27 cellular contexts compared by ENCODE assay signal in genomic region chr1:21820597-21821232, GRCh38. TPM values are rescaled to one million over a fixed set of nuclear protein-coding genes. Genes with fewer than 3 reads are reported as not detected.
A peak's percentile ranks its signal among the peaks of the same experiment; 100 is the strongest.
DNase-seq lines count a peak whose midpoint lies in the region; FAIRE-seq and TF ChIP-seq lines count a peak whose summit lies in the region.
"Had no signal": no experiment of that assay in that cellular context is flagged by ENCODE, and none has a peak within 500 bp of the region (broad histone marks: within the 10 kb centered on the region; RNA-seq: fewer than 3 reads in every experiment).

No MANE protein-coding gene starts in this region.

- H3K4me1 ChIP-seq in endothelial cell of umbilical vein (ENCODE audit: control insufficient read depth, extremely low read depth, insufficient read depth, low read length), result peaks cover 25% of the 10 kb centered on the region
- H3K4me1 ChIP-seq in neuronal stem cell (ENCODE audit: control insufficient read depth in 2 of 2, insufficient read depth in 1 of 2, low read depth in 1 of 2, low read length in 2 of 2), result peaks cover 2 to 4% of the 10 kb centered on the region in 2 donors
- H3K4me1 ChIP-seq: SJSA1 had no signal

- WGBS in neuronal stem cell (ENCODE audit: extremely low coverage in 2 of 2, insufficient read length in 2 of 2, insufficient replicate concordance in 1 of 2), 2 donors, result no CpG with 5 or more reads among the region's 9 CpGs

- POLR2A ChIA-PET in RWPE1 (lab: Yijun Ruan, JAX; ENCODE audit: low non-redundant PET), result no interaction called here
- POLR2A ChIA-PET in endothelial cell of umbilical vein (lab: Charles Lee), result no interaction called here

- no peak overlapping the region for H2BK5ac ChIP-seq in neuronal stem cell (ENCODE audit: low read length)

- no peaks in the 10 kb centered on the region for H4K20me1 ChIP-seq in endothelial cell of umbilical vein (replicated peaks; ENCODE audit: control insufficient read depth, extremely low read depth, insufficient read depth, low read length)

- no peak for TF ChIP-seq CTCF in HFFc6 (IDR thresholded peaks at IDR 0.05)
- no peak for TF ChIP-seq CTCF in RWPE1 (conservative IDR thresholded peaks at IDR 0.05; ENCODE audit: low read depth)
- TF ChIP-seq CTCF in endothelial cell of umbilical vein (IDR thresholded peaks at IDR 0.05; ENCODE audit: extremely low read depth in 1 of 2, insufficient read depth in 1 of 2, low read depth in 1 of 2, low read length in 2 of 2), result no peak

- intact Hi-C loops in endothelial cell of umbilical vein (cut with micrococcal nuclease), result no loop called here

- H3K9me3 ChIP-seq in endothelial cell of umbilical vein (replicated peaks; ENCODE audit: control insufficient read depth, insufficient read depth, low read length) (no peaks in the 10 kb centered on the region), neuronal stem cell (replicated peaks in 1 of 2; ENCODE audit: control insufficient read depth in 2 of 2, insufficient read depth in 1 of 2, low read depth in 1 of 2, low read length in 2 of 2) (no peaks in the 10 kb centered on the region)
- H3K9me3 ChIP-seq: SJSA1 had no signal

- CTCF ChIA-PET in RWPE1 (lab: Yijun Ruan, JAX) (no interaction called here), endothelial cell of umbilical vein (lab: Charles Lee) (no interaction called here)

- H2BK120ac ChIP-seq in neuronal stem cell (ENCODE audit: low read depth, low read length), result no peak overlapping the region

- H3K4me2 ChIP-seq in endothelial cell of umbilical vein (ENCODE audit: insufficient read depth, low read length) (no peak overlapping the region), neuronal stem cell (ENCODE audit: insufficient read depth, low read length, poor library complexity, severe bottlenecking) (no peak overlapping the region)
- H3K4me2 ChIP-seq: GM23338 had no signal

- TF ChIP-seq POLR2A in endothelial cell of umbilical vein (IDR thresholded peaks at IDR 0.05; ENCODE audit: low read depth, low read length), result peak; percentile 40

- DNase-seq in HFFc6, result no peak
- no peak for DNase-seq in RWPE1 (ENCODE audit: low spot score)
- no peak for DNase-seq in endothelial cell of umbilical vein (ENCODE audit: low read depth, low spot score)
- no peak for DNase-seq in neuronal stem cell (ENCODE audit: low spot score)
- no peak for DNase-seq in NCI-H1417 treated with DMSO at 0.1 percent for 48 hours (lab: John Stamatoyannopoulos, UW)
- DNase-seq in DMS 273 treated with DMSO at 0.1 percent for 48 hours (lab: John Stamatoyannopoulos, UW), result no peak
- DNase-seq in frontal cortex (ENCODE audit: low spot score in 2 of 2), result no peak
- DNase-seq in AG08395 (ENCODE audit: low spot score), result no peak
- DNase-seq: HCEC 1CT; MV-4-11; NCI-H1105; NCI-H146; NCI-H2029; NCI-H446 treated with DMSO at 0.1 percent for 48 hours; NCI-H526; NCI-H82; NK-92 treated with Interleukin-12 subunit alpha and Interleukin-12 subunit beta, amount 100 ng/mL, for 24 hours; PC-3; Right ventricle myocardium superior had no signal

- dilution Hi-C loops in endothelial cell of umbilical vein (cut with MboI; ENCODE audit: extremely low pct_ligation_motif_present, low sequenced_read_pairs), result no loop called here

- H3K14ac ChIP-seq in neuronal stem cell (ENCODE audit: low read length), result no peak overlapping the region

- no peaks in the 10 kb centered on the region for H3K79me2 ChIP-seq in endothelial cell of umbilical vein (ENCODE audit: control insufficient read depth, insufficient read depth, low read length)

- no peak overlapping the region for H3K18ac ChIP-seq in neuronal stem cell (ENCODE audit: low read length)

- H3K9me1 ChIP-seq in endothelial cell of umbilical vein (replicated peaks; ENCODE audit: control insufficient read depth, extremely low read depth, insufficient read depth, low read length), result no peaks in the 10 kb centered on the region

- H3K9ac ChIP-seq in endothelial cell of umbilical vein (replicated peaks; ENCODE audit: extremely low read depth, insufficient read depth, low read length) (no peak overlapping the region), neuronal stem cell (ENCODE audit: low read depth, low read length, poor library complexity) (no peak overlapping the region)

- H3K23ac ChIP-seq in neuronal stem cell (ENCODE audit: low read depth, low read length, poor library complexity), result no peak overlapping the region

- H3K27ac Mint-ChIP-seq in HFFc6, result no peak overlapping the region; the same call in 1 of the 2 replicates
- H3K27ac Mint-ChIP-seq: GM23338 had no signal

- H3K27ac ChIP-seq in RWPE1, result peak overlapping the region; percentile 43
- no peak overlapping the region for H3K27ac ChIP-seq in endothelial cell of umbilical vein (ENCODE audit: insufficient read depth, low read depth, low read length)
- no peak overlapping the region for H3K27ac ChIP-seq in neuronal stem cell (replicated peaks; ENCODE audit: low read length)
- H3K27ac ChIP-seq: HL-60, SJSA1 had no signal

- H3K27me3 Mint-ChIP-seq in HFFc6 (ENCODE audit: insufficient read depth), result peaks cover 17% of the 10 kb centered on the region

- H4K91ac ChIP-seq in neuronal stem cell (ENCODE audit: low read depth, low read length, poor library complexity), result peak overlapping the region; percentile 30

- no peak overlapping the region for H3K4ac ChIP-seq in neuronal stem cell (ENCODE audit: low read length)

- no peak overlapping the region for H2BK12ac ChIP-seq in neuronal stem cell (ENCODE audit: low read length)

- H3K4me3 ChIP-seq in endothelial cell of umbilical vein (replicated peaks in 1 of 3; ENCODE audit: insufficient read depth in 1 of 3, low read depth in 1 of 3, low read length in 3 of 3), result no peak overlapping the region
- H3K4me3 ChIP-seq in neuronal stem cell (ENCODE audit: low read length in 2 of 2), result no peak overlapping the region
- H3K4me3 ChIP-seq: GM23338, SJSA1 had no signal

- peaks cover 26% of the 10 kb centered on the region for H3K4me1 Mint-ChIP-seq in HFFc6 (ENCODE audit: low read depth)

- H2AFZ ChIP-seq in endothelial cell of umbilical vein (ENCODE audit: low read depth, low read length) (no peak overlapping the region), neuronal stem cell (ENCODE audit: low read length) (no peak overlapping the region)
- H2AFZ ChIP-seq: GM23338 had no signal

- peak overlapping the region; percentile 37; the same call in 1 of the 2 replicates for H3K4me3 Mint-ChIP-seq in HFFc6
- H3K4me3 Mint-ChIP-seq: GM23338 had no signal

- peaks cover 30 to 48% of the 10 kb centered on the region in 2 experiments for H3K36me3 ChIP-seq in endothelial cell of umbilical vein (ENCODE audit: control insufficient read depth in 2 of 2, extremely low read depth in 1 of 2, insufficient read depth in 2 of 2, low read length in 2 of 2)
- peaks cover 8 to 27% of the 10 kb centered on the region in 2 donors for H3K36me3 ChIP-seq in neuronal stem cell (replicated peaks in 1 of 2; ENCODE audit: control insufficient read depth in 2 of 2, insufficient read depth in 2 of 2, low read length in 2 of 2)

- H2AK5ac ChIP-seq in neuronal stem cell (ENCODE audit: low read depth, low read length), result no peak overlapping the region

- FAIRE-seq in endothelial cell of umbilical vein (lab: Jason Lieb, UNC) (no peak), frontal cortex (lab: Jason Lieb, UNC) (no peak)
- FAIRE-seq: GM18507 had no signal

- H3K36me3 Mint-ChIP-seq in HFFc6 (ENCODE audit: low read depth), result peaks cover 37% of the 10 kb centered on the region

- H3K79me1 ChIP-seq in neuronal stem cell (ENCODE audit: low read depth, low read length), result peaks cover 5% of the 10 kb centered on the region

- H4K8ac ChIP-seq in neuronal stem cell (ENCODE audit: low read depth, low read length), result no peak overlapping the region

- H2BK15ac ChIP-seq in neuronal stem cell (ENCODE audit: low read length), result no peak overlapping the region

- no TSS peak for BruUV-seq in endothelial cell of umbilical vein (replicated peaks; lab: Mats Ljungman, UMichigan)

- no peaks in the 10 kb centered on the region for H3K27me3 ChIP-seq in endothelial cell of umbilical vein (ENCODE audit: control insufficient read depth in 2 of 2, insufficient read depth in 2 of 2, low read length in 2 of 2)
- no peaks in the 10 kb centered on the region for H3K27me3 ChIP-seq in neuronal stem cell (ENCODE audit: control insufficient read depth in 3 of 3, insufficient read depth in 3 of 3, low read depth in 1 of 3, low read length in 3 of 3)
- H3K27me3 ChIP-seq: SJSA1 had no signal

- H3K9me3 Mint-ChIP-seq in HFFc6, result no peaks in the 10 kb centered on the region; the same call in 1 of the 2 replicates
- H3K9me3 Mint-ChIP-seq: GM23338 had no signal

TF ChIP-seq in endothelial cell of umbilical vein, 7 proteins besides CTCF, POLR2A, EP300 and RAD21 (continues in another document):
- TF ChIP-seq JUN (IDR thresholded peaks at IDR 0.05; ENCODE audit: borderline replicate concordance, insufficient read depth, insufficient read length, low read depth) (no peak), POLR2AphosphoS5 (IDR thresholded peaks at IDR 0.05; ENCODE audit: insufficient read depth, low read depth, low read length) (peak; percentile 8)

RNA-seq across cellular contexts. Expression of gene LDLRAD2, which starts 8.7 kb away (rescaled TPM):
- under 1 TPM in 1 of 6 experiments, not detected in 5; 0.14 TPM for total RNA-seq in HFFc6 (2021; fragmentation: NEBNext Ultra II Directional; extraction: Animal tissue kit (Norgen Biotek cat#: 25700))
- total RNA-seq in endothelial cell of umbilical vein (0.42 and 0.44 TPM in 2 replicates), frontal cortex (not detected)
- polyA plus RNA-seq in endothelial cell of umbilical vein, result not detected in 2 replicates
- 0.01 and 0.04 TPM in 2 replicates for polyA plus RNA-seq in endothelial cell of umbilical vein (2011; cell fraction: cytosol; rRNA removed)
- 0.05 and 0.17 TPM in 2 replicates for polyA plus RNA-seq in endothelial cell of umbilical vein (2011; cell fraction: nucleus; rRNA removed)
- 141 and 334 TPM in 2 replicates for polyA plus RNA-seq in endothelial cell of umbilical vein (2012)
- not detected in 2 replicates for polyA minus RNA-seq in endothelial cell of umbilical vein
- polyA minus RNA-seq in endothelial cell of umbilical vein (2011; cell fraction: cytosol; rRNA and poly(A)+ RNA removed), result not detected
- not detected in 2 replicates for polyA minus RNA-seq in endothelial cell of umbilical vein (2011; cell fraction: nucleus; rRNA and poly(A)+ RNA removed)
- polyA plus RNA-seq in neuronal stem cell (2013, experiment 1 of 2), result 0.28 TPM
- 0.28 TPM for polyA plus RNA-seq in neuronal stem cell (2013, experiment 2 of 2)
- total RNA-seq: LHCN-M2, MCF 10A, PC-3, Right ventricle myocardium superior, RPMI7951, SJSA1 had no signal
- polyA plus RNA-seq: BJ had no signal

RNA-seq across cellular contexts. Expression of gene USP48, which starts 37.8 kb away (rescaled TPM):
- 10 to 100 TPM; 45.0 to 54.2 (median 51.1) TPM for total RNA-seq in HFFc6 (2021; fragmentation: NEBNext Ultra II Directional; extraction: Animal tissue kit (Norgen Biotek cat#: 25700))
- total RNA-seq in endothelial cell of umbilical vein (146 and 149 TPM in 2 replicates), frontal cortex (58.7 TPM)
- 18.5 and 27.2 TPM in 2 replicates for polyA plus RNA-seq in endothelial cell of umbilical vein
- 33.6 and 34.2 TPM in 2 replicates for polyA plus RNA-seq in endothelial cell of umbilical vein (2011; cell fraction: cytosol; rRNA removed)
- 135 and 168 TPM in 2 replicates for polyA plus RNA-seq in endothelial cell of umbilical vein (2011; cell fraction: nucleus; rRNA removed)
- 73.6 and 92.2 TPM in 2 replicates for polyA plus RNA-seq in endothelial cell of umbilical vein (2012)
- polyA minus RNA-seq in endothelial cell of umbilical vein, result 76.2 and 79.0 TPM in 2 replicates
- 15.6 TPM for polyA minus RNA-seq in endothelial cell of umbilical vein (2011; cell fraction: cytosol; rRNA and poly(A)+ RNA removed)
- 124 and 167 TPM in 2 replicates for polyA minus RNA-seq in endothelial cell of umbilical vein (2011; cell fraction: nucleus; rRNA and poly(A)+ RNA removed)
- 20.9 TPM for polyA plus RNA-seq in neuronal stem cell (2013, experiment 1 of 2)
- polyA plus RNA-seq in neuronal stem cell (2013, experiment 2 of 2), result 21.8 TPM
